Comparison of ENCODE assay signal across 1 cellular context in genomic region chr7:1882451-1882850, GRCh38.
A peak's percentile ranks its signal among the peaks of the same experiment; 100 is the strongest.
TF ChIP-seq lines count a peak whose summit lies in the region.

No MANE protein-coding gene starts in this region.

TF ChIP-seq in K562, 482 proteins besides CTCF, POLR2A, EP300 and RAD21 (continued from another document):
- TF ChIP-seq RREB1 (CRISPR knock-in tag; IDR thresholded peaks at IDR 0.05) (0 out of 2 replicates have a peak, but pooled peaks have one; percentile 18), GABPB1 (CRISPR knock-in tag; IDR thresholded peaks at IDR 0.05) (no peak), NR4A1 (CRISPR knock-in tag; IDR thresholded peaks at IDR 0.05) (0 out of 2 replicates have a peak, but pooled peaks have one; percentile 35), NR4A1 (tag; IDR thresholded peaks at IDR 0.05) (no peak), ZNF311 (CRISPR knock-in tag; IDR thresholded peaks at IDR 0.05) (peak; percentile 84), RBFOX2 (IDR thresholded peaks at IDR 0.05; ENCODE audit: low read depth, low read length) (peak; percentile 39; the same call in 1 of the 2 replicates), REST (CRISPR knock-in tag; IDR thresholded peaks at IDR 0.05; ENCODE audit: low read depth) (0 out of 2 replicates have a peak, but pooled peaks have one; percentile 31), ERF (CRISPR knock-in tag; IDR thresholded peaks at IDR 0.05) (0 out of 2 replicates have a peak, but pooled peaks have one; percentile 29), RHOXF2B (CRISPR knock-in tag; conservative IDR thresholded peaks at IDR 0.05) (0 out of 2 replicates have a peak, but pooled peaks have one; percentile 32), MTA2 (IDR thresholded peaks at IDR 0.05; ENCODE audit: low read depth) (no peak), POLR2G (IDR thresholded peaks at IDR 0.05; ENCODE audit: low read depth, low read length) (0 out of 2 replicates have a peak, but pooled peaks have one; percentile 25), RFX1 (IDR thresholded peaks at IDR 0.05) (no peak), KDM5B (IDR thresholded peaks at IDR 0.05; ENCODE audit: insufficient replicate concordance, low read depth, low read length) (no peak), ZBTB26 (CRISPR knock-in tag; IDR thresholded peaks at IDR 0.05) (no peak), ESRRA (IDR thresholded peaks at IDR 0.05; ENCODE audit: borderline replicate concordance, low read depth) (no peak), SMAD4 (CRISPR knock-in tag; conservative IDR thresholded peaks at IDR 0.05) (peak; percentile 10; the same call in 1 of the 2 replicates), TSHZ1 (CRISPR knock-in tag; IDR thresholded peaks at IDR 0.05) (0 out of 2 replicates have a peak, but pooled peaks have one; percentile 53), SIX5 (IDR thresholded peaks at IDR 0.05; ENCODE audit: borderline replicate concordance in 1 of 2, insufficient read depth in 1 of 2, low read depth in 1 of 2, low read length in 2 of 2) (no peak), ZNF512 (tag; IDR thresholded peaks at IDR 0.05) (no peak), E2F3 (CRISPR knock-in tag; IDR thresholded peaks at IDR 0.05) (0 out of 2 replicates have a peak, but pooled peaks have one; percentile 11), ZNF280B (CRISPR knock-in tag; IDR thresholded peaks at IDR 0.05) (no peak), ZBTB2 (IDR thresholded peaks at IDR 0.05) (no peak), ZNF583 (CRISPR knock-in tag; IDR thresholded peaks at IDR 0.05) (peak; percentile 35; the same call in 1 of the 2 replicates), MAFF (IDR thresholded peaks at IDR 0.05; ENCODE audit: low read length) (no peak)
